Comparison of ENCODE assay signal across 2 cellular contexts in the genomic region with DNA sequence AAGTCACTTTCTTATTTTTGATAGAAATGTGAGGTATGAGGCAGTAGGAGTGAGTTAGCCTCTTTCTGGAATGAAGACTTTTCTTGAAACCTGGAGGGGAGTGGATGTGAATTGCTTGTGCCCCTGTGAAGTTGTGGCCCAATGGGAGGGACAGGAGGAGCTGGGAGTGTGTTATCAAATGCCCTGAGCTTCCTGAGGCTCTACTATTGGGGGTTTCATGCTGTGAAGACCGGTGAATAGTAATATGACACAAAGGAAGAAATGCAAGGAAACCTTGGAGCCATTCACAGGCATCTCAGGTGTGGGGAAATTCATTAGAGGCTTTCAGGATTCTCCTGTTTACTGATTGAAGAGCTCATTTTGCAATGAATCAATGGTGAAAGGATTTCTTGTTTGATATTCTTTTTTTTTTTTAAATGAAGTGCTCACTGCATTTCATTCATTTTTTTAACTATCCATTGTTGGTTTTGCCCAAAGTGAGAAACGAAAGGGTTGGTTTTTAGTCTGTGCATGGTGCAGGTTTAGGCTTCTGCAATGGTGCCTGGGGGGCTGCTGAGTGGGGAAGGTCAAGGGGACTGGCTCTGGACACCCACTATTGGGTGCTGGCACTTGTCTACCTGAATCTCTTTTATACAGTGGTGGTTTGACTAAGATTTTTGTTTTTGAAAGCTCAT.
TF ChIP-seq lines count a peak whose summit lies in the region.

No MANE protein-coding gene starts in this region.

TF ChIP-seq in IMR-90, 13 proteins besides CTCF, POLR2A, EP300 and RAD21:
- TF ChIP-seq, protein P1, sequence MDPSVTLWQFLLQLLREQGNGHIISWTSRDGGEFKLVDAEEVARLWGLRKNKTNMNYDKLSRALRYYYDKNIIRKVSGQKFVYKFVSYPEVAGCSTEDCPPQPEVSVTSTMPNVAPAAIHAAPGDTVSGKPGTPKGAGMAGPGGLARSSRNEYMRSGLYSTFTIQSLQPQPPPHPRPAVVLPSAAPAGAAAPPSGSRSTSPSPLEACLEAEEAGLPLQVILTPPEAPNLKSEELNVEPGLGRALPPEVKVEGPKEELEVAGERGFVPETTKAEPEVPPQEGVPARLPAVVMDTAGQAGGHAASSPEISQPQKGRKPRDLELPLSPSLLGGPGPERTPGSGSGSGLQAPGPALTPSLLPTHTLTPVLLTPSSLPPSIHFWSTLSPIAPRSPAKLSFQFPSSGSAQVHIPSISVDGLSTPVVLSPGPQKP (IDR thresholded peaks at IDR 0.05; ENCODE audit: borderline replicate concordance, low read depth, low read length) = no peak
- TF ChIP-seq CEBPB (IDR thresholded peaks at IDR 0.05; ENCODE audit: low read depth, low read length) (no peak), MAFK (IDR thresholded peaks at IDR 0.05; ENCODE audit: low read depth, low read length) (no peak), NFE2L2 (IDR thresholded peaks at IDR 0.05; ENCODE audit: low read depth, low read length) (no peak), MAZ (IDR thresholded peaks at IDR 0.05; ENCODE audit: borderline replicate concordance, low read depth, low read length) (no peak), RCOR1 (IDR thresholded peaks at IDR 0.05; ENCODE audit: insufficient replicate concordance, low read length) (no peak), MXI1 (IDR thresholded peaks at IDR 0.05; ENCODE audit: borderline replicate concordance, low read depth, low read length) (no peak), BHLHE40 (IDR thresholded peaks at IDR 0.05; ENCODE audit: low read depth, low read length) (no peak), CHD1 (IDR thresholded peaks at IDR 0.05; ENCODE audit: low read depth, low read length) (no peak), RFX5 (IDR thresholded peaks at IDR 0.05; ENCODE audit: low read depth, low read length) (no peak), FOS (IDR thresholded peaks at IDR 0.05; ENCODE audit: low read depth, low read length) (no peak)
- TF ChIP-seq, protein P2, sequence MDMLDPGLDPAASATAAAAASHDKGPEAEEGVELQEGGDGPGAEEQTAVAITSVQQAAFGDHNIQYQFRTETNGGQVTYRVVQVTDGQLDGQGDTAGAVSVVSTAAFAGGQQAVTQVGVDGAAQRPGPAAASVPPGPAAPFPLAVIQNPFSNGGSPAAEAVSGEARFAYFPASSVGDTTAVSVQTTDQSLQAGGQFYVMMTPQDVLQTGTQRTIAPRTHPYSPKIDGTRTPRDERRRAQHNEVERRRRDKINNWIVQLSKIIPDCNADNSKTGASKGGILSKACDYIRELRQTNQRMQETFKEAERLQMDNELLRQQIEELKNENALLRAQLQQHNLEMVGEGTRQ (IDR thresholded peaks at IDR 0.05; ENCODE audit: low read depth, low read length) = no peak

TF ChIP-seq in WTC11, 78 proteins besides CTCF, POLR2A, EP300 and RAD21:
- TF ChIP-seq, protein P3, sequence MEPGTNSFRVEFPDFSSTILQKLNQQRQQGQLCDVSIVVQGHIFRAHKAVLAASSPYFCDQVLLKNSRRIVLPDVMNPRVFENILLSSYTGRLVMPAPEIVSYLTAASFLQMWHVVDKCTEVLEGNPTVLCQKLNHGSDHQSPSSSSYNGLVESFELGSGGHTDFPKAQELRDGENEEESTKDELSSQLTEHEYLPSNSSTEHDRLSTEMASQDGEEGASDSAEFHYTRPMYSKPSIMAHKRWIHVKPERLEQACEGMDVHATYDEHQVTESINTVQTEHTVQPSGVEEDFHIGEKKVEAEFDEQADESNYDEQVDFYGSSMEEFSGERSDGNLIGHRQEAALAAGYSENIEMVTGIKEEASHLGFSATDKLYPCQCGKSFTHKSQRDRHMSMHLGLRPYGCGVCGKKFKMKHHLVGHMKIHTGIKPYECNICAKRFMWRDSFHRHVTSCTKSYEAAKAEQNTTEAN (CRISPR knock-in tag; IDR thresholded peaks at IDR 0.05) = peak; percentile 93
- 0 out of 2 replicates have a peak, but pooled peaks have one; percentile 42 for TF ChIP-seq ZBTB21 (CRISPR knock-in tag; IDR thresholded peaks at IDR 0.05; ENCODE audit: borderline replicate concordance)
- TF ChIP-seq, protein P4, sequence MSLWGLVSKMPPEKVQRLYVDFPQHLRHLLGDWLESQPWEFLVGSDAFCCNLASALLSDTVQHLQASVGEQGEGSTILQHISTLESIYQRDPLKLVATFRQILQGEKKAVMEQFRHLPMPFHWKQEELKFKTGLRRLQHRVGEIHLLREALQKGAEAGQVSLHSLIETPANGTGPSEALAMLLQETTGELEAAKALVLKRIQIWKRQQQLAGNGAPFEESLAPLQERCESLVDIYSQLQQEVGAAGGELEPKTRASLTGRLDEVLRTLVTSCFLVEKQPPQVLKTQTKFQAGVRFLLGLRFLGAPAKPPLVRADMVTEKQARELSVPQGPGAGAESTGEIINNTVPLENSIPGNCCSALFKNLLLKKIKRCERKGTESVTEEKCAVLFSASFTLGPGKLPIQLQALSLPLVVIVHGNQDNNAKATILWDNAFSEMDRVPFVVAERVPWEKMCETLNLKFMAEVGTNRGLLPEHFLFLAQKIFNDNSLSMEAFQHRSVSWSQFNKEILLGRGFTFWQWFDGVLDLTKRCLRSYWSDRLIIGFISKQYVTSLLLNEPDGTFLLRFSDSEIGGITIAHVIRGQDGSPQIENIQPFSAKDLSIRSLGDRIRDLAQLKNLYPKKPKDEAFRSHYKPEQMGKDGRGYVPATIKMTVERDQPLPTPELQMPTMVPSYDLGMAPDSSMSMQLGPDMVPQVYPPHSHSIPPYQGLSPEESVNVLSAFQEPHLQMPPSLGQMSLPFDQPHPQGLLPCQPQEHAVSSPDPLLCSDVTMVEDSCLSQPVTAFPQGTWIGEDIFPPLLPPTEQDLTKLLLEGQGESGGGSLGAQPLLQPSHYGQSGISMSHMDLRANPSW (CRISPR knock-in tag; conservative IDR thresholded peaks at IDR 0.05; ENCODE audit: low read depth) = no peak
- no peak for TF ChIP-seq ZNF416 (CRISPR knock-in tag; IDR thresholded peaks at IDR 0.05)
- TF ChIP-seq ZNF423 (CRISPR knock-in tag; IDR thresholded peaks at IDR 0.05) = no peak
- TF ChIP-seq, protein P5, sequence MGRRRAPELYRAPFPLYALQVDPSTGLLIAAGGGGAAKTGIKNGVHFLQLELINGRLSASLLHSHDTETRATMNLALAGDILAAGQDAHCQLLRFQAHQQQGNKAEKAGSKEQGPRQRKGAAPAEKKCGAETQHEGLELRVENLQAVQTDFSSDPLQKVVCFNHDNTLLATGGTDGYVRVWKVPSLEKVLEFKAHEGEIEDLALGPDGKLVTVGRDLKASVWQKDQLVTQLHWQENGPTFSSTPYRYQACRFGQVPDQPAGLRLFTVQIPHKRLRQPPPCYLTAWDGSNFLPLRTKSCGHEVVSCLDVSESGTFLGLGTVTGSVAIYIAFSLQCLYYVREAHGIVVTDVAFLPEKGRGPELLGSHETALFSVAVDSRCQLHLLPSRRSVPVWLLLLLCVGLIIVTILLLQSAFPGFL (CRISPR knock-in tag; IDR thresholded peaks at IDR 0.05; ENCODE audit: borderline replicate concordance) = no peak
- TF ChIP-seq HMGA2 (CRISPR knock-in tag; IDR thresholded peaks at IDR 0.05) = no peak
